ENCODE assay signal across 1 cellular context in the genomic region with DNA sequence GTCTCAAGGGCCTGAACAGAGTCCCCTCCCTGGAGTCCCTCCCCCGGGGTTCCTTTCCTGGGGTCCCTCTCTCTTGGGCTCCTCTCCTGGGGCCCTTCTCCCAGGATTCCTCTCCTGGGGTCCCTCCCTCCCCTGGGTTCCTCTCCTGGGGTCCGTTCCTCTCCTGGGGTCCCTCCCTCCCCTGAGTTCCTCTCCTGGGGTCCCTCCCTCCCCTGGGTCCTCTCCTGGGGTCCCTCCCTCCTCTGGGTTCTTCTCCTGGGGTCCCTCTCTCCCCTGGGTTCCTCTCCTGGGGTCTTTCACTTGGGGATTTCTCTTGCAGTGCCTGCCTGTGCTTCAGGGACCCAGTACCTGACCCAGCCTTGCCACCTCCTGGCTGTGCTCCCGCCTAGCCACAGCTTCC.
TF ChIP-seq lines count a peak whose summit lies in the region.

No MANE protein-coding gene starts in this region.

TF ChIP-seq in GM23338, 12 proteins besides CTCF, POLR2A, EP300 and RAD21 (continued from another document):
- TF ChIP-seq, protein P1, sequence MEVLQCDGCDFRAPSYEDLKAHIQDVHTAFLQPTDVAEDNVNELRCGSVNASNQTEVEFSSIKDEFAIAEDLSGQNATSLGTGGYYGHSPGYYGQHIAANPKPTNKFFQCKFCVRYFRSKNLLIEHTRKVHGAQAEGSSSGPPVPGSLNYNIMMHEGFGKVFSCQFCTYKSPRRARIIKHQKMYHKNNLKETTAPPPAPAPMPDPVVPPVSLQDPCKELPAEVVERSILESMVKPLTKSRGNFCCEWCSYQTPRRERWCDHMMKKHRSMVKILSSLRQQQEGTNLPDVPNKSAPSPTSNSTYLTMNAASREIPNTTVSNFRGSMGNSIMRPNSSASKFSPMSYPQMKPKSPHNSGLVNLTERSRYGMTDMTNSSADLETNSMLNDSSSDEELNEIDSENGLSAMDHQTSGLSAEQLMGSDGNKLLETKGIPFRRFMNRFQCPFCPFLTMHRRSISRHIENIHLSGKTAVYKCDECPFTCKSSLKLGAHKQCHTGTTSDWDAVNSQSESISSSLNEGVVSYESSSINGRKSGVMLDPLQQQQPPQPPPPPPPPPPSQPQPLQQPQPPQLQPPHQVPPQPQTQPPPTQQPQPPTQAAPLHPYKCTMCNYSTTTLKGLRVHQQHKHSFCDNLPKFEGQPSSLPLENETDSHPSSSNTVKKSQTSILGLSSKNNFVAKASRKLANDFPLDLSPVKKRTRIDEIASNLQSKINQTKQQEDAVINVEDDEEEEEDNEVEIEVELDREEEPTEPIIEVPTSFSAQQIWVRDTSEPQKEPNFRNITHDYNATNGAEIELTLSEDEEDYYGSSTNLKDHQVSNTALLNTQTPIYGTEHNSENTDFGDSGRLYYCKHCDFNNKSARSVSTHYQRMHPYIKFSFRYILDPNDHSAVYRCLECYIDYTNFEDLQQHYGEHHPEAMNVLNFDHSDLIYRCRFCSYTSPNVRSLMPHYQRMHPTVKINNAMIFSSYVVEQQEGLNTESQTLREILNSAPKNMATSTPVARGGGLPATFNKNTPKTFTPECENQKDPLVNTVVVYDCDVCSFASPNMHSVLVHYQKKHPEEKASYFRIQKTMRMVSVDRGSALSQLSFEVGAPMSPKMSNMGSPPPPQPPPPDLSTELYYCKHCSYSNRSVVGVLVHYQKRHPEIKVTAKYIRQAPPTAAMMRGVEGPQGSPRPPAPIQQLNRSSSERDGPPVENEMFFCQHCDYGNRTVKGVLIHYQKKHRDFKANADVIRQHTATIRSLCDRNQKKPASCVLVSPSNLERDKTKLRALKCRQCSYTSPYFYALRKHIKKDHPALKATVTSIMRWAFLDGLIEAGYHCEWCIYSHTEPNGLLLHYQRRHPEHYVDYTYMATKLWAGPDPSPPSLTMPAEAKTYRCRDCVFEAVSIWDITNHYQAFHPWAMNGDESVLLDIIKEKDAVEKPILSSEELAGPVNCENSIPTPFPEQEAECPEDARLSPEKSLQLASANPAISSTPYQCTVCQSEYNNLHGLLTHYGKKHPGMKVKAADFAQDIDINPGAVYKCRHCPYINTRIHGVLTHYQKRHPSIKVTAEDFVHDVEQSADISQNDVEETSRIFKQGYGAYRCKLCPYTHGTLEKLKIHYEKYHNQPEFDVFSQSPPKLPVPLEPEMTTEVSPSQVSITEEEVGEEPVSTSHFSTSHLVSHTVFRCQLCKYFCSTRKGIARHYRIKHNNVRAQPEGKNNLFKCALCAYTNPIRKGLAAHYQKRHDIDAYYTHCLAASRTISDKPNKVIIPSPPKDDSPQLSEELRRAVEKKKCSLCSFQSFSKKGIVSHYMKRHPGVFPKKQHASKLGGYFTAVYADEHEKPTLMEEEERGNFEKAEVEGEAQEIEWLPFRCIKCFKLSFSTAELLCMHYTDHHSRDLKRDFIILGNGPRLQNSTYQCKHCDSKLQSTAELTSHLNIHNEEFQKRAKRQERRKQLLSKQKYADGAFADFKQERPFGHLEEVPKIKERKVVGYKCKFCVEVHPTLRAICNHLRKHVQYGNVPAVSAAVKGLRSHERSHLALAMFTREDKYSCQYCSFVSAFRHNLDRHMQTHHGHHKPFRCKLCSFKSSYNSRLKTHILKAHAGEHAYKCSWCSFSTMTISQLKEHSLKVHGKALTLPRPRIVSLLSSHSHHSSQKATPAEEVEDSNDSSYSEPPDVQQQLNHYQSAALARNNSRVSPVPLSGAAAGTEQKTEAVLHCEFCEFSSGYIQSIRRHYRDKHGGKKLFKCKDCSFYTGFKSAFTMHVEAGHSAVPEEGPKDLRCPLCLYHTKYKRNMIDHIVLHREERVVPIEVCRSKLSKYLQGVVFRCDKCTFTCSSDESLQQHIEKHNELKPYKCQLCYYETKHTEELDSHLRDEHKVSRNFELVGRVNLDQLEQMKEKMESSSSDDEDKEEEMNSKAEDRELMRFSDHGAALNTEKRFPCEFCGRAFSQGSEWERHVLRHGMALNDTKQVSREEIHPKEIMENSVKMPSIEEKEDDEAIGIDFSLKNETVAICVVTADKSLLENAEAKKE (CRISPR knock-in tag; IDR thresholded peaks at IDR 0.05), result no peak
- TF ChIP-seq CREB1 (CRISPR knock-in tag; IDR thresholded peaks at IDR 0.05; ENCODE audit: low read depth), result no peak
- TF ChIP-seq, protein P2, sequence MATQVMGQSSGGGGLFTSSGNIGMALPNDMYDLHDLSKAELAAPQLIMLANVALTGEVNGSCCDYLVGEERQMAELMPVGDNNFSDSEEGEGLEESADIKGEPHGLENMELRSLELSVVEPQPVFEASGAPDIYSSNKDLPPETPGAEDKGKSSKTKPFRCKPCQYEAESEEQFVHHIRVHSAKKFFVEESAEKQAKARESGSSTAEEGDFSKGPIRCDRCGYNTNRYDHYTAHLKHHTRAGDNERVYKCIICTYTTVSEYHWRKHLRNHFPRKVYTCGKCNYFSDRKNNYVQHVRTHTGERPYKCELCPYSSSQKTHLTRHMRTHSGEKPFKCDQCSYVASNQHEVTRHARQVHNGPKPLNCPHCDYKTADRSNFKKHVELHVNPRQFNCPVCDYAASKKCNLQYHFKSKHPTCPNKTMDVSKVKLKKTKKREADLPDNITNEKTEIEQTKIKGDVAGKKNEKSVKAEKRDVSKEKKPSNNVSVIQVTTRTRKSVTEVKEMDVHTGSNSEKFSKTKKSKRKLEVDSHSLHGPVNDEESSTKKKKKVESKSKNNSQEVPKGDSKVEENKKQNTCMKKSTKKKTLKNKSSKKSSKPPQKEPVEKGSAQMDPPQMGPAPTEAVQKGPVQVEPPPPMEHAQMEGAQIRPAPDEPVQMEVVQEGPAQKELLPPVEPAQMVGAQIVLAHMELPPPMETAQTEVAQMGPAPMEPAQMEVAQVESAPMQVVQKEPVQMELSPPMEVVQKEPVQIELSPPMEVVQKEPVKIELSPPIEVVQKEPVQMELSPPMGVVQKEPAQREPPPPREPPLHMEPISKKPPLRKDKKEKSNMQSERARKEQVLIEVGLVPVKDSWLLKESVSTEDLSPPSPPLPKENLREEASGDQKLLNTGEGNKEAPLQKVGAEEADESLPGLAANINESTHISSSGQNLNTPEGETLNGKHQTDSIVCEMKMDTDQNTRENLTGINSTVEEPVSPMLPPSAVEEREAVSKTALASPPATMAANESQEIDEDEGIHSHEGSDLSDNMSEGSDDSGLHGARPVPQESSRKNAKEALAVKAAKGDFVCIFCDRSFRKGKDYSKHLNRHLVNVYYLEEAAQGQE (IDR thresholded peaks at IDR 0.05; ENCODE audit: unreplicated experiment), result no peak
TF ChIP-seq in GM23338: peak in this region for 0.
